ENCODE assay signal across 8 cellular contexts in genomic region chr20:45592574-45593189, GRCh38. TPM values are rescaled to one million over a fixed set of nuclear protein-coding genes. Genes with fewer than 3 reads are reported as not detected.
A peak's percentile ranks its signal among the peaks of the same experiment; 100 is the strongest.
DNase-seq lines count a peak whose midpoint lies in the region; ATAC-seq and TF ChIP-seq lines count a peak whose summit lies in the region.

No MANE protein-coding gene starts in this region.

- no peaks in the 10 kb centered on the region for H3K27me3 ChIP-seq in cardiac muscle cell
- peaks cover 10% of the 10 kb centered on the region for H3K27me3 ChIP-seq in RWPE2 (ENCODE audit: insufficient read depth, poor library complexity, severe bottlenecking)

- H3K9me3 ChIP-seq in cardiac muscle cell (ENCODE audit: low read depth) (no peaks in the 10 kb centered on the region), RWPE2 (ENCODE audit: severe bottlenecking) (peaks cover 2% of the 10 kb centered on the region)

- H3K27ac ChIP-seq in cardiac muscle cell (no peak overlapping the region), RWPE2 (ENCODE audit: poor library complexity, severe bottlenecking) (no peak overlapping the region)

- H3K4me3 ChIP-seq in cardiac muscle cell (no peak overlapping the region), RWPE2 (ENCODE audit: severe bottlenecking) (no peak overlapping the region), retinal pigment epithelial cell (ENCODE audit: low read length) (no peak overlapping the region)

- TF ChIP-seq CTCF in cardiac muscle cell (IDR thresholded peaks at IDR 0.05; ENCODE audit: low read depth, low read length) (peak; percentile 55), RWPE2 (IDR thresholded peaks at IDR 0.05; ENCODE audit: poor library complexity, severe bottlenecking) (peak; percentile 100), retinal pigment epithelial cell (conservative IDR thresholded peaks at IDR 0.05; ENCODE audit: low read depth, low read length) (peak; percentile 57), omental fat pad (IDR thresholded peaks at IDR 0.05) (no peak)

- H3K4me1 ChIP-seq in cardiac muscle cell (ENCODE audit: low read depth) (no peaks in the 10 kb centered on the region), RWPE2 (ENCODE audit: insufficient read depth, poor library complexity, severe bottlenecking) (no peaks in the 10 kb centered on the region)

- no peak for ATAC-seq in Right ventricle myocardium superior (ENCODE audit: poor library complexity)
- ATAC-seq in RWPE2 (ENCODE audit: low read depth) = peak; percentile 72
- ATAC-seq in HG03342 (IDR thresholded peaks at IDR 0.05; ENCODE audit: unreplicated experiment) = no peak
- ATAC-seq in omental fat pad (ENCODE audit: low FRiP score) = no peak

- H3K36me3 ChIP-seq in cardiac muscle cell (no peaks in the 10 kb centered on the region), RWPE2 (ENCODE audit: low read depth) (no peaks in the 10 kb centered on the region)

- intact Hi-C loops in Right ventricle myocardium superior (cut with DNase I) = no loop called here

- DNase-seq in cardiac muscle cell (ENCODE audit: low read depth in 1 of 2, low spot score in 1 of 2) (peak; percentile 11 to 46), Right ventricle myocardium superior (no peak), HUDEP-2 (lab: John Stamatoyannopoulos, UW; ENCODE audit: unreplicated experiment in 76 of 76) (peak in 40 of 76 experiments; percentile 1 to 62 (median 35)), RWPE2 (ENCODE audit: low spot score) (no peak), fibroblast of gingiva (ENCODE audit: low read depth) (peak; percentile 19), retinal pigment epithelial cell (ENCODE audit: low read depth) (no peak), omental fat pad (ENCODE audit: low spot score) (no peak)

RNA-seq across cellular contexts. Expression of gene WFDC8, which starts 13.6 kb away (rescaled TPM):
- total RNA-seq in cardiac muscle cell (not detected in 2 replicates), Right ventricle myocardium superior (not detected), omental fat pad (not detected)
- not detected in 2 replicates for polyA plus RNA-seq in cardiac muscle cell

RNA-seq across cellular contexts. Expression of gene WFDC10A, which starts 36.9 kb away (rescaled TPM):
- total RNA-seq in cardiac muscle cell = not detected in 2 replicates
- not detected in 2 replicates for polyA plus RNA-seq in cardiac muscle cell
- total RNA-seq in Right ventricle myocardium superior = not detected
- total RNA-seq in omental fat pad = not detected

RNA-seq across cellular contexts. Expression of gene WFDC9, which starts 38.4 kb away (rescaled TPM):
- total RNA-seq in cardiac muscle cell = not detected in 2 replicates
- polyA plus RNA-seq in cardiac muscle cell = not detected in 2 replicates
- not detected for total RNA-seq in Right ventricle myocardium superior
- total RNA-seq in omental fat pad = not detected

RNA-seq across cellular contexts. Expression of gene EPPIN, which starts 45.5 kb away (rescaled TPM):
- total RNA-seq in cardiac muscle cell (not detected in 2 replicates), Right ventricle myocardium superior (not detected), omental fat pad (not detected)
- polyA plus RNA-seq in cardiac muscle cell = not detected in 2 replicates

RNA-seq across cellular contexts. Expression of gene WFDC6, which starts 53.4 kb away (rescaled TPM):
- total RNA-seq in cardiac muscle cell (not detected in 2 replicates), Right ventricle myocardium superior (not detected), omental fat pad (not detected)
- not detected in 2 replicates for polyA plus RNA-seq in cardiac muscle cell

Comparison
In these comparisons a context has a peak if more than half of its experiments do, and no peak if none do; other contexts are left out.
1. DNase-seq: peak in cardiac muscle cell (2 of 2), HUDEP-2 (40 of 76) and fibroblast of gingiva (single experiment); none in Right ventricle myocardium superior (single experiment), RWPE2 (single experiment), retinal pigment epithelial cell (single experiment) and omental fat pad (single experiment).
2. CTCF ChIP-seq: peak in cardiac muscle cell (single experiment), RWPE2 (single experiment) and retinal pigment epithelial cell (single experiment); none in omental fat pad (0 of 3).